9 cellular contexts compared by ENCODE assay signal in the genomic region with DNA sequence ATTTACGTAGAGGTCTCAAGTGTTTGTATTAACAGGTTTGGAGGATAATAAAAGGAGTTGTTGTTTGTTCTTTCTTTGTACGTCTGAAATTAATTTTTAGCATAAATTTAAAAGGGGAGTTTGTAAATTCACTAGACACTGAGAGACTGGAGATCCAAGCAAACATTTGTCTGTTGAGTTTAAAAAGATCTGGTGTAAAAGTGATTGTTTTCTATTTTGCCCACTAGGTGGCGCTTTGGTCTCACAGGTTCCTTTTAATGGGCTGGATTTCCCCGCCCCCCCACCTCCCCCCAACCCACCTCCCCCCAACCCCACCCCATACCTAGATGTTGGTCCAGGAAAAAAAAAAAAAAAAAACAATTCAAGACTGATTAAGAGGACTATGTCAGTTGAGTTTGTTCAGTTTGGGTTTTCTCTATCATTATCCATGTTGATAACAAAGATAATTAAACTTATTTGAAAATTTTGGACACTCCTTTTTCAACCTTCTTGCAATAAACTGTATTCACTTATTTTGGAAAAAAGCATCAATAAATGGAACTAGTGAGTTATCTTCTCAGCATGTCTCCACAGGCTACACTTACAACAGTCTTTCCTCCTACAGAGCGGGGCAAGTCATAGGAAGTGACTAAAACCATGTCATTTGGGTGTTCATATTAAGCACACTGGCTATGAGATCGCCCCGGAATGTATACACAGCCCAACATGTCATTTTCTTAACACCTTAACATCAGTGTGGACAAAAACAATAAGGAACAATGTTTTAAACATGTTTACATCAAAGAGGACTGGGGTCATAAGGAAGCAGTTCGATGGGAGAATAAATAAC.
DNase-seq lines count a peak whose midpoint lies in the region; ATAC-seq, FAIRE-seq and TF ChIP-seq lines count a peak whose summit lies in the region.
"Had no signal": no experiment of that assay in that cellular context is flagged by ENCODE, and none has a peak within 500 bp of the region (broad histone marks: within the 10 kb centered on the region; RNA-seq: fewer than 3 reads in every experiment).

No MANE protein-coding gene starts in this region.

- CTCF ChIA-PET in activated CD8-positive, alpha-beta T cell treated with anti-CD3 and anti-CD28 coated beads, Interleukin-2, amount 10 ng/mL, durations not matched to agents 7 days and 5 days (lab: Charles Lee): no interaction called here

- H2AFZ ChIP-seq in keratinocyte (ENCODE audit: control insufficient read depth, low read length): peak overlapping the region; percentile 66

- no peaks in the 10 kb centered on the region for H3K9me1 ChIP-seq in keratinocyte (ENCODE audit: control insufficient read depth, extremely low read depth, insufficient read depth, low read length)

- peak; percentile 92 for FAIRE-seq in keratinocyte (lab: Jason Lieb, UNC)

- no peaks in the 10 kb centered on the region for H3K4me1 Mint-ChIP-seq in activated CD8-positive, alpha-beta T cell treated with anti-CD3 and anti-CD28 coated beads, Interleukin-2, amount 10 ng/mL, durations not matched to agents 7 days and 5 days (ENCODE audit: low read depth)
- H3K4me1 Mint-ChIP-seq: CD4-positive, CD25-positive, alpha-beta regulatory T cell had no signal

- H3K27ac ChIP-seq in keratinocyte (ENCODE audit: control insufficient read depth, insufficient read depth, low read length): peak overlapping the region; percentile 54
- H3K27ac ChIP-seq in tibial artery: no peak overlapping the region

- H3K4me2 ChIP-seq in keratinocyte (ENCODE audit: control insufficient read depth, extremely low read depth, insufficient read depth, low read depth, low read length): peak overlapping the region; percentile 60

- no peaks in the 10 kb centered on the region for H3K9me3 ChIP-seq in keratinocyte (ENCODE audit: control insufficient read depth, low read depth, low read length)
- no peaks in the 10 kb centered on the region for H3K9me3 ChIP-seq in tibial artery

- no peaks in the 10 kb centered on the region for H3K27me3 Mint-ChIP-seq in activated CD8-positive, alpha-beta T cell treated with anti-CD3 and anti-CD28 coated beads, Interleukin-2, amount 10 ng/mL, durations not matched to agents 7 days and 5 days (ENCODE audit: low read depth)
- H3K27me3 Mint-ChIP-seq: CD4-positive, CD25-positive, alpha-beta regulatory T cell had no signal

- ATAC-seq in activated CD8-positive, alpha-beta T cell treated with anti-CD3 and anti-CD28 coated beads, Interleukin-2, amount 10 ng/mL, durations not matched to agents 7 days and 5 days: no peak
- ATAC-seq in HG03565 (IDR thresholded peaks at IDR 0.05; ENCODE audit: unreplicated experiment) (no peak), omental fat pad (ENCODE audit: low FRiP score) (no peak)

- H3K27ac Mint-ChIP-seq in activated CD8-positive, alpha-beta T cell treated with anti-CD3 and anti-CD28 coated beads, Interleukin-2, amount 10 ng/mL, durations not matched to agents 7 days and 5 days: no peak overlapping the region
- H3K27ac Mint-ChIP-seq: CD4-positive, CD25-positive, alpha-beta regulatory T cell had no signal

- no peak overlapping the region for H3K4me3 Mint-ChIP-seq in activated CD8-positive, alpha-beta T cell treated with anti-CD3 and anti-CD28 coated beads, Interleukin-2, amount 10 ng/mL, durations not matched to agents 7 days and 5 days
- H3K4me3 Mint-ChIP-seq: CD4-positive, CD25-positive, alpha-beta regulatory T cell had no signal

- H3K9me3 Mint-ChIP-seq in activated CD8-positive, alpha-beta T cell treated with anti-CD3 and anti-CD28 coated beads, Interleukin-2, amount 10 ng/mL, durations not matched to agents 7 days and 5 days (ENCODE audit: insufficient read depth): no peaks in the 10 kb centered on the region

- DNase-seq in NCI-H82 (lab: John Stamatoyannopoulos, UW): peak; percentile 69
- no peak for DNase-seq in NCI-H82 treated with DMSO at 0.1 percent for 48 hours (lab: John Stamatoyannopoulos, UW; ENCODE audit: unreplicated experiment)
- DNase-seq in NCI-H1048 (lab: John Stamatoyannopoulos, UW): peak; percentile 2
- DNase-seq in activated CD8-positive, alpha-beta T cell treated with anti-CD3 and anti-CD28 coated beads, Interleukin-2, amount 10 ng/mL, durations not matched to agents 7 days and 5 days: peak; percentile 20
- peak; percentile 83 for DNase-seq in keratinocyte (ENCODE audit: low read depth, low spot score)
- DNase-seq in tibial artery: no peak
- DNase-seq in omental fat pad (ENCODE audit: low spot score): no peak

- POLR2A ChIA-PET in activated CD8-positive, alpha-beta T cell treated with anti-CD3 and anti-CD28 coated beads, Interleukin-2, amount 10 ng/mL, durations not matched to agents 7 days and 5 days (lab: Charles Lee): no interaction called here

- H3K4me3 ChIP-seq in keratinocyte (ENCODE audit: control insufficient read depth in 2 of 3, extremely low read depth in 1 of 3, insufficient read depth in 2 of 3, low read depth in 1 of 3, low read length in 3 of 3) (peak overlapping the region in 1 of 3 experiments; percentile 22), tibial artery (no peak overlapping the region)

- peaks cover 10% of the 10 kb centered on the region for H3K4me1 ChIP-seq in keratinocyte (ENCODE audit: control insufficient read depth, extremely low read depth, insufficient read depth, low read length)
- H3K4me1 ChIP-seq in tibial artery: peaks cover 0 to 4% (median 0%) of the 10 kb centered on the region in 4 donors

- H3K9ac ChIP-seq in keratinocyte (ENCODE audit: control insufficient read depth, extremely low read depth, insufficient read depth, low read length): no peak overlapping the region

- TF ChIP-seq CTCF in keratinocyte (optimal IDR thresholded peaks at IDR 0.05 in 1 of 3, IDR thresholded peaks at IDR 0.05 in 1 of 3, conservative IDR thresholded peaks at IDR 0.05 in 1 of 3; ENCODE audit: extremely low read depth in 1 of 3, insufficient read depth in 2 of 3, low read length in 3 of 3) (peak; percentile 11 to 24 (median 16)), tibial artery (IDR thresholded peaks at IDR 0.05) (peak in 1 of 2 experiments; percentile 41), omental fat pad (IDR thresholded peaks at IDR 0.05) (no peak)

- no peaks in the 10 kb centered on the region for H3K79me2 ChIP-seq in keratinocyte (ENCODE audit: control insufficient read depth, insufficient read depth, low read length)

- no peaks in the 10 kb centered on the region for H3K36me3 Mint-ChIP-seq in activated CD8-positive, alpha-beta T cell treated with anti-CD3 and anti-CD28 coated beads, Interleukin-2, amount 10 ng/mL, durations not matched to agents 7 days and 5 days (ENCODE audit: low read depth)
- H3K36me3 Mint-ChIP-seq: CD4-positive, CD25-positive, alpha-beta regulatory T cell had no signal

- H3K27me3 ChIP-seq in keratinocyte (ENCODE audit: control insufficient read depth, extremely low read depth, insufficient read depth, low read length) (no peaks in the 10 kb centered on the region), tibial artery (no peaks in the 10 kb centered on the region)

- dilution Hi-C loops in keratinocyte (cut with MboI; ENCODE audit: extremely low pct_ligation_motif_present, low sequenced_read_pairs): no loop called here

- intact Hi-C loops in tibial artery (cut with DNase I; ENCODE audit: low total_unique reads): no loop called here

- no peaks in the 10 kb centered on the region for H4K20me1 ChIP-seq in keratinocyte (ENCODE audit: control insufficient read depth, extremely low read depth, insufficient read depth, low read length)

- no peaks in the 10 kb centered on the region for H3K36me3 ChIP-seq in keratinocyte (ENCODE audit: control insufficient read depth in 2 of 2, extremely low read depth in 1 of 2, insufficient read depth in 2 of 2, low read length in 2 of 2)
- no peaks in the 10 kb centered on the region for H3K36me3 ChIP-seq in tibial artery

Comparison
In these comparisons a context has a peak if more than half of its experiments do, and no peak if none do; other contexts are left out.
1. DNase-seq: peak in NCI-H82 (single experiment), NCI-H1048 (single experiment), activated CD8-positive, alpha-beta T cell treated with anti-CD3 and anti-CD28 coated beads, Interleukin-2, amount 10 ng/mL, durations not matched to agents 7 days and 5 days (single experiment) and keratinocyte (single experiment); none in NCI-H82 treated with DMSO at 0.1 percent for 48 hours (single experiment), tibial artery (0 of 2) and omental fat pad (single experiment).
2. CTCF ChIP-seq: peak in keratinocyte (3 of 3); none in omental fat pad (0 of 3).